ENCODE assay signal across 18 cellular contexts in the genomic region with DNA sequence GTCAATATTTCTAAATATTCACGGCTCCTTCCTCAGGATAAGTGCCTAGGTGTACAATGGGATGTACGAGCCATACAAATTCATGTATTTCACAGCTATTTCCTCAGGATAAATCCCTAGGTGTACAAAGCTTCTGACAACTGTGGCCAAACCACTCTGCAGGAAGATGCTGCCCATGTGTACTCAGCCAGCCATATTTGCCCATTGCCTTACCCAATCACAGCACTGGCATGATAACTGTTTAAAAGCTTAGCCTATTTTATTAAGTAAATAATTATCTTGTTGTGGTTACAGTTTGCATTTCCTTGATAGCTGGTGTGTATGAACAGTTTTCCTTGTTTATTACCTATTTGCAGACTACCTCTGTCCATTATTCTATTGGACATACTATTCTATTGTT. TPM values are rescaled to one million over a fixed set of nuclear protein-coding genes. Genes with fewer than 3 reads are reported as not detected.
DNase-seq lines count a peak whose midpoint lies in the region; ATAC-seq and TF ChIP-seq lines count a peak whose summit lies in the region.
"Had no signal": no experiment of that assay in that cellular context is flagged by ENCODE, and none has a peak within 500 bp of the region (broad histone marks: within the 10 kb centered on the region; RNA-seq: fewer than 3 reads in every experiment).

No MANE protein-coding gene starts in this region.

- no peak for TF ChIP-seq CTCF in natural killer cell (IDR thresholded peaks at IDR 0.05)

- no peak overlapping the region for H3K4me3 Mint-ChIP-seq in natural killer cell
- H3K4me3 Mint-ChIP-seq in natural killer cell treated with Interleukin-12 subunit alpha and Interleukin-12 subunit beta and Interleukin-15 and Interleukin-18, amount 100 ng/mL, for 72 hours, result no peak overlapping the region
- H3K4me3 Mint-ChIP-seq: B cell; CD8-positive, alpha-beta memory T cell had no signal

- H3K4me1 Mint-ChIP-seq in natural killer cell, result peaks cover 23 to 40% of the 10 kb centered on the region in 2 donors
- H3K4me1 Mint-ChIP-seq in natural killer cell treated with Interleukin-12 subunit alpha and Interleukin-12 subunit beta and Interleukin-15 and Interleukin-18, amount 100 ng/mL, for 72 hours (ENCODE audit: low read depth in 2 of 2), result peaks cover 19 to 28% of the 10 kb centered on the region in 2 donors

- ATAC-seq in natural killer cell (no peak), left lobe of liver (peak; percentile 22), HG03135 (IDR thresholded peaks at IDR 0.05; ENCODE audit: unreplicated experiment) (no peak)
- no peak for ATAC-seq in natural killer cell treated with Interleukin-12 subunit alpha and Interleukin-12 subunit beta and Interleukin-15 and Interleukin-18, amount 100 ng/mL, for 72 hours
- ATAC-seq: GM12878 had no signal

- no peaks in the 10 kb centered on the region for H3K27me3 Mint-ChIP-seq in natural killer cell (ENCODE audit: low read depth in 2 of 2)
- H3K27me3 Mint-ChIP-seq in natural killer cell treated with Interleukin-12 subunit alpha and Interleukin-12 subunit beta and Interleukin-15 and Interleukin-18, amount 100 ng/mL, for 72 hours, result no peaks in the 10 kb centered on the region
- H3K27me3 Mint-ChIP-seq: B cell; CD8-positive, alpha-beta memory T cell had no signal

- no peaks in the 10 kb centered on the region for H3K36me3 Mint-ChIP-seq in natural killer cell
- H3K36me3 Mint-ChIP-seq in natural killer cell treated with Interleukin-12 subunit alpha and Interleukin-12 subunit beta and Interleukin-15 and Interleukin-18, amount 100 ng/mL, for 72 hours, result peaks cover 4% of the 10 kb centered on the region

- H3K9me3 Mint-ChIP-seq in natural killer cell, result no peaks in the 10 kb centered on the region
- H3K9me3 Mint-ChIP-seq in natural killer cell treated with Interleukin-12 subunit alpha and Interleukin-12 subunit beta and Interleukin-15 and Interleukin-18, amount 100 ng/mL, for 72 hours, result no peaks in the 10 kb centered on the region
- H3K9me3 Mint-ChIP-seq: CD8-positive, alpha-beta memory T cell had no signal

- peak overlapping the region; percentile 65 for H3K27ac Mint-ChIP-seq in natural killer cell
- H3K27ac Mint-ChIP-seq in natural killer cell treated with Interleukin-12 subunit alpha and Interleukin-12 subunit beta and Interleukin-15 and Interleukin-18, amount 100 ng/mL, for 72 hours, result peak overlapping the region in 1 of 2 donors; percentile 72
- H3K27ac Mint-ChIP-seq: B cell had no signal

- intact Hi-C loops in natural killer cell (cut with micrococcal nuclease), result no loop called here

- DNase-seq in natural killer cell (no peak), NCI-H526 treated with DMSO at 0.1 percent for 48 hours (lab: John Stamatoyannopoulos, UW) (peak; percentile 63), left lobe of liver (ENCODE audit: low spot score) (no peak), NCI-H524 (lab: John Stamatoyannopoulos, UW) (no peak)
- no peak for DNase-seq in natural killer cell treated with Interleukin-12 subunit alpha and Interleukin-12 subunit beta and Interleukin-15 and Interleukin-18, amount 100 ng/mL, for 72 hours (ENCODE audit: low spot score)
- DNase-seq: CD8-positive, alpha-beta memory T cell; COR-L47; DMS 273 treated with DMSO at 0.1 percent for 48 hours; DMS53; DND-41; EL had no signal

RNA-seq across cellular contexts. Expression of a gene that starts 35.1 kb away (rescaled TPM):
- total RNA-seq in natural killer cell (not detected), left lobe of liver (not detected)
- not detected for total RNA-seq in natural killer cell treated with Interleukin-12 subunit alpha and Interleukin-12 subunit beta and Interleukin-15 and Interleukin-18, amount 100 ng/mL, for 72 hours
- total RNA-seq: A172; B cell; CD8-positive, alpha-beta memory T cell; G401; GM12878; H1; HT-29 had no signal
